9 cellular contexts compared by ENCODE assay signal in genomic region chr9:129102791-129103594, GRCh38. TPM values are rescaled to one million over a fixed set of nuclear protein-coding genes. Genes with fewer than 3 reads are reported as not detected.
DNase-seq lines count a peak whose midpoint lies in the region; ATAC-seq, FAIRE-seq and TF ChIP-seq lines count a peak whose summit lies in the region.
"Had no signal": no experiment of that assay in that cellular context is flagged by ENCODE, and none has a peak within 500 bp of the region (broad histone marks: within the 10 kb centered on the region; RNA-seq: fewer than 3 reads in every experiment).

No MANE protein-coding gene starts in this region.

- peak; percentile 64 for ATAC-seq in left lung
- peak; percentile 20 for ATAC-seq in aorta (ENCODE audit: low FRiP score)

- no peaks in the 10 kb centered on the region for H3K27me3 ChIP-seq in BE2C
- H3K27me3 ChIP-seq in mammary epithelial cell (ENCODE audit: insufficient read depth, low read length), result no peaks in the 10 kb centered on the region
- H3K27me3 ChIP-seq in left lung, result no peaks in the 10 kb centered on the region
- no peaks in the 10 kb centered on the region for H3K27me3 ChIP-seq in aorta (ENCODE audit: control insufficient read depth in 1 of 2, insufficient read depth in 2 of 2, low read length in 1 of 2)

- intact Hi-C loops in mammary epithelial cell (cut with micrococcal nuclease) (no loop called here), left lung (cut with DNase I) (no loop called here), aorta (cut with DNase I) (no loop called here)

- H3K4me1 ChIP-seq in BE2C (peaks cover 7% of the 10 kb centered on the region), mammary epithelial cell (ENCODE audit: insufficient read depth, low read length) (peaks cover 9% of the 10 kb centered on the region), left lung (no peaks in the 10 kb centered on the region), aorta (ENCODE audit: control insufficient read depth in 1 of 2, insufficient read depth in 2 of 2, low read length in 2 of 2) (no peaks in the 10 kb centered on the region)

- H3K27ac ChIP-seq in mammary epithelial cell (ENCODE audit: insufficient read depth, low read depth, low read length) (no peak overlapping the region), left lung (no peak overlapping the region), aorta (ENCODE audit: low read depth in 1 of 2, low read length in 2 of 2) (no peak overlapping the region)
- H3K27ac ChIP-seq: thoracic aorta had no signal

- peak; percentile 77 for DNase-seq in BE2C
- peak; percentile 66 for DNase-seq in GM20000 (ENCODE audit: low spot score)
- DNase-seq in NCI-H82 treated with DMSO at 0.1 percent for 48 hours (lab: John Stamatoyannopoulos, UW; ENCODE audit: unreplicated experiment), result peak; percentile 53
- DNase-seq in mammary epithelial cell, result peak; percentile 57
- DNase-seq in left lung, result no peak
- DNase-seq in aorta, result no peak
- DNase-seq in GM12891 (ENCODE audit: insufficient read length, low spot score), result no peak
- no peak for DNase-seq in NCI-H2107 treated with DMSO at 0.1 percent for 48 hours (lab: John Stamatoyannopoulos, UW; ENCODE audit: unreplicated experiment)

- H3K9me3 ChIP-seq in BE2C, result no peaks in the 10 kb centered on the region
- H3K9me3 ChIP-seq in mammary epithelial cell (replicated peaks; ENCODE audit: insufficient read depth, low read length), result no peaks in the 10 kb centered on the region
- H3K9me3 ChIP-seq in left lung, result no peaks in the 10 kb centered on the region
- no peaks in the 10 kb centered on the region for H3K9me3 ChIP-seq in aorta (ENCODE audit: control insufficient read depth, low read length)
- H3K9me3 ChIP-seq: thoracic aorta had no signal

- 74% methylated on average over 9 of the region's 14 CpGs for WGBS in mammary epithelial cell (ENCODE audit: low coverage, missing lambda C conversion rate)
- 51 to 53% methylated on average over 14 of the region's 14 CpGs for WGBS in aorta, 2 donors

- no peak for TF ChIP-seq POLR2A in GM12891 (IDR thresholded peaks at IDR 0.05; ENCODE audit: low read depth, low read length)

- no TSS peak for BruUV-seq in mammary epithelial cell (replicated peaks; lab: Mats Ljungman, UMichigan)

- H4K20me1 ChIP-seq in mammary epithelial cell (ENCODE audit: insufficient read depth, low read length), result no peaks in the 10 kb centered on the region

- no peak overlapping the region for H2AFZ ChIP-seq in mammary epithelial cell (ENCODE audit: low read depth, low read length)

- CTCF ChIA-PET in mammary epithelial cell (lab: Charles Lee; ENCODE audit: low non-redundant PET), result no interaction called here

- TF ChIP-seq CTCF in BE2C (IDR thresholded peaks at IDR 0.05; ENCODE audit: low read depth, low read length) (peak; percentile 78), GM20000 (IDR thresholded peaks at IDR 0.05; ENCODE audit: extremely low read depth, missing control alignments) (peak; percentile 37), mammary epithelial cell (conservative IDR thresholded peaks at IDR 0.05 in 1 of 2, IDR thresholded peaks at IDR 0.05 in 1 of 2; ENCODE audit: extremely low read depth in 1 of 2, insufficient read depth in 1 of 2, low read depth in 1 of 2, low read length in 2 of 2) (peak; percentile 57 to 76), left lung (IDR thresholded peaks at IDR 0.05) (peak in 1 of 2 donors; percentile 50)

- no peaks in the 10 kb centered on the region for H3K36me3 ChIP-seq in BE2C
- no peaks in the 10 kb centered on the region for H3K36me3 ChIP-seq in mammary epithelial cell (ENCODE audit: insufficient read depth, low read length)
- peaks cover 0 to 18% of the 10 kb centered on the region in 2 donors for H3K36me3 ChIP-seq in left lung
- no peaks in the 10 kb centered on the region for H3K36me3 ChIP-seq in aorta (ENCODE audit: control insufficient read depth in 1 of 2, insufficient read depth in 2 of 2, low read length in 1 of 2)

- no peak for FAIRE-seq in GM12891 (lab: Jason Lieb, UNC)

- H3K9ac ChIP-seq in mammary epithelial cell (ENCODE audit: insufficient read depth, low read length), result no peak overlapping the region

- H3K4me3 ChIP-seq in BE2C (ENCODE audit: low read depth, low read length) (no peak overlapping the region), mammary epithelial cell (replicated peaks in 1 of 3; ENCODE audit: insufficient read depth in 1 of 3, low read depth in 2 of 3, low read length in 3 of 3) (no peak overlapping the region), left lung (no peak overlapping the region), aorta (ENCODE audit: low read length in 2 of 2) (no peak overlapping the region)
- H3K4me3 ChIP-seq: thoracic aorta had no signal

- dilution Hi-C loops in mammary epithelial cell (cut with HindIII; ENCODE audit: low sequenced_read_pairs), result no loop called here

- in situ Hi-C loops in mammary epithelial cell (cut with MboI; ENCODE audit: low sequenced_read_pairs in 2 of 2), result no loop called here

- H3K4me2 ChIP-seq in mammary epithelial cell (ENCODE audit: insufficient read depth, low read depth, low read length), result no peak overlapping the region

- no peaks in the 10 kb centered on the region for H3K79me2 ChIP-seq in mammary epithelial cell (ENCODE audit: insufficient read depth, low read length)

TF ChIP-seq in GM12891, 5 proteins besides CTCF, POLR2A, EP300 and RAD21:
- TF ChIP-seq POLR2AphosphoS5 (IDR thresholded peaks at IDR 0.05; ENCODE audit: low read depth, low read length), result no peak

RNA-seq across cellular contexts. Expression of gene CRAT, which starts 7.6 kb away (rescaled TPM):
- polyA plus RNA-seq in BE2C (2012; ENCODE audit: insufficient read depth, insufficient read length, low read depth), result 15.2 TPM
- 10 to 100 TPM; 11.1 to 17.7 TPM for total RNA-seq in mammary epithelial cell
- 2.5 TPM for polyA plus RNA-seq in mammary epithelial cell
- polyA minus RNA-seq in mammary epithelial cell, result 0.52 TPM
- total RNA-seq in left lung, result 10 to 100 TPM; 16.8 to 33.2 TPM
- total RNA-seq in aorta, result 10 to 100 TPM; 42.0 to 48.4 TPM
- polyA plus RNA-seq in aorta, result 10 to 100 TPM; 26.8 to 51.1 TPM
- 1.9 TPM for polyA plus RNA-seq in GM12891 (2012; ENCODE audit: low read depth, missing spikeins)

RNA-seq across cellular contexts. Expression of gene PTPA, which starts 8.2 kb away (rescaled TPM):
- polyA plus RNA-seq in BE2C (2012; ENCODE audit: insufficient read depth, insufficient read length, low read depth), result 175 TPM
- total RNA-seq in mammary epithelial cell (100 to 1,000 TPM in 1 of 2 donors, 10 to 100 TPM in 1; 73.7 to 122 TPM), left lung (100 to 1,000 TPM; 132 to 138 TPM), aorta (100 to 1,000 TPM in 1 of 2 donors, 10 to 100 TPM in 1; 80.3 to 156 TPM)
- polyA plus RNA-seq in mammary epithelial cell (120 TPM), aorta (10 to 100 TPM; 60.6 to 73.2 TPM)
- 218 TPM for polyA minus RNA-seq in mammary epithelial cell
- 42.1 TPM for polyA plus RNA-seq in GM12891 (2012; ENCODE audit: low read depth, missing spikeins)

RNA-seq across cellular contexts. Expression of gene DOLPP1, which starts 22.1 kb away (rescaled TPM):
- 116 TPM for polyA plus RNA-seq in BE2C (2012; ENCODE audit: insufficient read depth, insufficient read length, low read depth)
- total RNA-seq in mammary epithelial cell, result 10 to 100 TPM; 11.3 to 20.1 TPM
- polyA plus RNA-seq in mammary epithelial cell, result 16.8 TPM
- 17.3 TPM for polyA minus RNA-seq in mammary epithelial cell
- 10 to 100 TPM; 14.7 to 19.6 TPM for total RNA-seq in left lung
- 1 to 10 TPM; 4.0 to 5.1 TPM for total RNA-seq in aorta
- 1 to 10 TPM; 2.1 to 4.9 TPM for polyA plus RNA-seq in aorta
- polyA plus RNA-seq in GM12891 (2012; ENCODE audit: low read depth, missing spikeins), result 6.5 TPM

Comparison
In these comparisons a context has a peak if more than half of its experiments do, and no peak if none do; other contexts are left out.
1. DNase-seq: peak in BE2C (single experiment), GM20000 (single experiment), NCI-H82 treated with DMSO at 0.1 percent for 48 hours (single experiment) and mammary epithelial cell (single experiment); none in left lung (0 of 2), aorta (0 of 2), GM12891 (single experiment) and NCI-H2107 treated with DMSO at 0.1 percent for 48 hours (single experiment).